ENCODE assay signal across 14 cellular contexts in the genomic region with DNA sequence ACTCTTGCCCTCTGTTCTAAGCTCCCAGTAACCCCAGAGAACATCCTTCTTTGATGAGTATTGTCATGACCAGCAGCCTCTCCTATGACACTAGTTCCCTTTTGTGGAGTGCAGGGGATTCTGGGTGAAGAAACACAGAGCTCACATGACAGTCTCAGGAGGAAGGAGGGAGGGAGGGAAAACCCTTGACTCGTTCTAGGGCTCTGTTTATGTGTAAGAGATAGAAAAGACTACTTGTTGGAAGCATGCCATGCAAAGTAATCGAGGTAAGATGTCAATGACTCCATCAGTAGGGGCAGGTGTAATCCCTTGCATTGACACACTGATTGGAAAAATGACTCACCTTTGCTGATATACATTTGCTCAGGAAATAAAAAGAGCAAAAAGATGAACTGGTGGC.
DNase-seq lines count a peak whose midpoint lies in the region; ATAC-seq lines count a peak whose summit lies in the region.
"Had no signal": no experiment of that assay in that cellular context is flagged by ENCODE, and none has a peak within 500 bp of the region (broad histone marks: within the 10 kb centered on the region; RNA-seq: fewer than 3 reads in every experiment).

No MANE protein-coding gene starts in this region.

- peak; percentile 27 for DNase-seq in SIG-M5 treated with dmso at 0.1 percent for 504 hours (lab: John Stamatoyannopoulos, UW; ENCODE audit: unreplicated experiment)
- DNase-seq in SIG-M5 (lab: John Stamatoyannopoulos, UW) = no peak
- no peak for DNase-seq in T-helper 17 cell
- DNase-seq in naive B cell = no peak
- no peak for DNase-seq in DMS153 treated with DMSO at 0.1 percent for 48 hours (lab: John Stamatoyannopoulos, UW; ENCODE audit: unreplicated experiment)
- DNase-seq in middle frontal gyrus (ENCODE audit: extremely low spot score, low spot score) = no peak
- DNase-seq: activated CD4-positive, alpha-beta T cell treated with anti-CD3 and anti-CD28 coated beads, Interleukin-2, amount 50 U/mL, for 1 hour; activated naive CD4-positive, alpha-beta T cell treated with Interleukin-2 at 50 U/mL for 16 hours; NCI-H1930; pancreas; stimulated activated CD8-positive, alpha-beta memory T cell treated with anti-CD3 and anti-CD28 coated beads, Interleukin-4, amount 100 ng/mL, for 48 hours had no signal

- no peaks in the 10 kb centered on the region for H3K9me3 Mint-ChIP-seq in naive B cell

- H3K9me3 ChIP-seq in T-helper 17 cell (ENCODE audit: control insufficient read depth, low read length, poor library complexity, severe bottlenecking) = no peaks in the 10 kb centered on the region
- H3K9me3 ChIP-seq: A549, pancreas had no signal

- no peak overlapping the region for H3K27ac Mint-ChIP-seq in T-helper 17 cell
- H3K27ac Mint-ChIP-seq in naive B cell = no peak overlapping the region

- H3K27me3 Mint-ChIP-seq in T-helper 17 cell = peaks cover 19% of the 10 kb centered on the region
- peaks cover 0 to 8% (median 0%) of the 10 kb centered on the region in 3 donors for H3K27me3 Mint-ChIP-seq in naive B cell

- ATAC-seq in HG02798 (IDR thresholded peaks at IDR 0.05; ENCODE audit: poor library complexity, unreplicated experiment) = peak; percentile 55
- peak; percentile 42 for ATAC-seq in T-helper 17 cell
- peak; percentile 25 to 41 for ATAC-seq in naive B cell (ENCODE audit: low read depth in 2 of 2)
- ATAC-seq in HG02840 (IDR thresholded peaks at IDR 0.05; ENCODE audit: low FRiP score, unreplicated experiment) = no peak
- ATAC-seq: A549 had no signal

- H3K4me1 Mint-ChIP-seq in T-helper 17 cell (no peaks in the 10 kb centered on the region), naive B cell (no peaks in the 10 kb centered on the region)

- H3K36me3 Mint-ChIP-seq in T-helper 17 cell (ENCODE audit: low read depth) (no peaks in the 10 kb centered on the region), naive B cell (no peaks in the 10 kb centered on the region)

- H3K4me3 Mint-ChIP-seq in T-helper 17 cell (no peak overlapping the region), naive B cell (no peak overlapping the region)
